ENCODE assay signal across 16 cellular contexts in the genomic region with DNA sequence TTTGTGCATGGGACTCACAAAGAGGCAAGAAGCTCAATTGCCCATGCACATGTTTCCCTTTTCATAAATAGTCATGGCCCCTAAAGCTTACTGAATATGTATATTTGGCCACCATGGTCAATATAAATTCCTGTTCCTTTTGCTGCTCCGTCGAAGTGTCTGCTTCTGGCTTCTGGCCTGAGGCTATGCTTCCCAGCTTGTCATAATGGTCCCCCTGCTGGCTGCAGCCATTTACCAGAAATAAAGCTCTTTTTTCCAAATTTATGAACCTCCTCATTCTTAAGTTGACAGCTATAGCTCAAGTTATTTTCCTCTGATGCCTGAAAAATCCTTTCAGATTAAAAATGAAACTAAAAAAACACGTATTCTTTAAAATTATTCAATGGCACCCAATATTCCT.
A peak's percentile ranks its signal among the peaks of the same experiment; 100 is the strongest.
DNase-seq lines count a peak whose midpoint lies in the region; ATAC-seq and TF ChIP-seq lines count a peak whose summit lies in the region.
"Had no signal": no experiment of that assay in that cellular context is flagged by ENCODE, and none has a peak within 500 bp of the region (broad histone marks: within the 10 kb centered on the region; RNA-seq: fewer than 3 reads in every experiment).

No MANE protein-coding gene starts in this region.

- no peaks in the 10 kb centered on the region for H3K9me3 ChIP-seq in GM23248 (ENCODE audit: low read depth)
- no peaks in the 10 kb centered on the region for H3K9me3 ChIP-seq in Panc1 (ENCODE audit: control insufficient read depth, insufficient read depth, low read depth, low read length)
- no peaks in the 10 kb centered on the region for H3K9me3 ChIP-seq in vagina
- H3K9me3 ChIP-seq: adrenal gland, prostate gland, stomach had no signal

- intact Hi-C loops in Panc1 (cut with micrococcal nuclease; ENCODE audit: unreplicated experiment) (no loop called here), vagina (cut with DNase I) (no loop called here)
- intact Hi-C loops in activated T-helper 1 cell treated with anti-CD3 and anti-CD28 coated beads, Interleukin-12 subunit alpha, Interleukin-12 subunit beta, Interleukin-2, Interleukin-4 antibody, amounts not matched to agents 30 ng/mL and 10 ng/mL and 1 ng/mL, durations not matched to agents 14 hours and 24 hours and 36 hours (cut with micrococcal nuclease), result no loop called here

- H3K27ac ChIP-seq in GM23248, result no peak overlapping the region
- no peak overlapping the region for H3K27ac ChIP-seq in Panc1 (ENCODE audit: low read length)
- no peak overlapping the region for H3K27ac ChIP-seq in vagina
- H3K27ac ChIP-seq: adrenal gland, prostate gland, stomach had no signal

- H3K4me1 ChIP-seq in GM23248 (ENCODE audit: insufficient read depth) (no peaks in the 10 kb centered on the region), Panc1 (ENCODE audit: control insufficient read depth, insufficient read depth, low read length) (no peaks in the 10 kb centered on the region), vagina (no peaks in the 10 kb centered on the region)
- H3K4me1 ChIP-seq: adrenal gland, prostate gland, stomach had no signal

- no peaks in the 10 kb centered on the region for H3K27me3 ChIP-seq in GM23248 (replicated peaks; ENCODE audit: insufficient read depth)
- H3K27me3 ChIP-seq in Panc1 (ENCODE audit: control insufficient read depth, insufficient read depth, low read length), result no peaks in the 10 kb centered on the region
- no peaks in the 10 kb centered on the region for H3K27me3 ChIP-seq in vagina
- H3K27me3 ChIP-seq: adrenal gland, stomach had no signal

- POLR2A ChIA-PET in Panc1 (lab: Charles Lee), result no interaction called here

- TF ChIP-seq CTCF in Panc1 (IDR thresholded peaks at IDR 0.05), result 0 out of 2 replicates have a peak, but pooled peaks have one; percentile 6
- peak; percentile 24 for TF ChIP-seq CTCF in glutamatergic neuron (IDR thresholded peaks at IDR 0.05; ENCODE audit: partially characterized antibody, unreplicated experiment)
- no peak for TF ChIP-seq CTCF in vagina (IDR thresholded peaks at IDR 0.05)

- H3K9ac ChIP-seq in GM23248, result no peak overlapping the region

- H3K9me3 Mint-ChIP-seq in glutamatergic neuron (ENCODE audit: unreplicated experiment), result peaks cover 1% of the 10 kb centered on the region
- peaks cover under 1% of the 10 kb centered on the region for H3K9me3 Mint-ChIP-seq in activated T-helper 1 cell treated with anti-CD3 and anti-CD28 coated beads, Interleukin-12 subunit alpha, Interleukin-12 subunit beta, Interleukin-2, Interleukin-4 antibody, amounts not matched to agents 30 ng/mL and 10 ng/mL and 1 ng/mL, durations not matched to agents 14 hours and 24 hours and 36 hours

- H4K20me1 ChIP-seq in GM23248 (ENCODE audit: insufficient read depth), result no peaks in the 10 kb centered on the region

- CTCF ChIA-PET in Panc1 (lab: Charles Lee), result no interaction called here

- no peak for TF ChIP-seq POLR2A in vagina (IDR thresholded peaks at IDR 0.05)

- 8 to 9% methylated on average over 3 of the region's 3 CpGs for WGBS in GM23248 (ENCODE audit: low coverage in 1 of 2, low lambda C conversion rate in 2 of 2, missing lambda C conversion rate in 2 of 2), 2 experiments

- no peak overlapping the region for H3K4me3 Mint-ChIP-seq in glutamatergic neuron (ENCODE audit: unreplicated experiment)
- H3K4me3 Mint-ChIP-seq in activated T-helper 1 cell treated with anti-CD3 and anti-CD28 coated beads, Interleukin-12 subunit alpha, Interleukin-12 subunit beta, Interleukin-2, Interleukin-4 antibody, amounts not matched to agents 30 ng/mL and 10 ng/mL and 1 ng/mL, durations not matched to agents 14 hours and 24 hours and 36 hours, result no peak overlapping the region
- H3K4me3 Mint-ChIP-seq: activated B cell treated with CpG ODN at 0.5 μM for 24 hours; central memory CD8-positive, alpha-beta T cell; naive B cell had no signal

- peak overlapping the region; percentile 42 for H3K4me2 ChIP-seq in GM23248 (ENCODE audit: unreplicated experiment)

- H3F3A ChIP-seq in GM23248 (ENCODE audit: insufficient read depth), result no peaks in the 10 kb centered on the region

- H3K4me3 ChIP-seq in GM23248 (no peak overlapping the region), Panc1 (ENCODE audit: low read depth in 2 of 2, low read length in 2 of 2) (no peak overlapping the region), vagina (no peak overlapping the region)
- H3K4me3 ChIP-seq: adrenal gland, prostate gland, stomach had no signal

- no peaks in the 10 kb centered on the region for H3K36me3 ChIP-seq in GM23248 (ENCODE audit: low read depth)
- no peaks in the 10 kb centered on the region for H3K36me3 ChIP-seq in Panc1 (ENCODE audit: control insufficient read depth, insufficient read depth, low read length)
- H3K36me3 ChIP-seq in vagina, result no peaks in the 10 kb centered on the region
- H3K36me3 ChIP-seq: adrenal gland, prostate gland, stomach had no signal

- H3K79me2 ChIP-seq in GM23248 (ENCODE audit: insufficient read depth), result no peaks in the 10 kb centered on the region

- no peaks in the 10 kb centered on the region for H3K27me3 Mint-ChIP-seq in glutamatergic neuron (ENCODE audit: unreplicated experiment)
- H3K27me3 Mint-ChIP-seq in activated T-helper 1 cell treated with anti-CD3 and anti-CD28 coated beads, Interleukin-12 subunit alpha, Interleukin-12 subunit beta, Interleukin-2, Interleukin-4 antibody, amounts not matched to agents 30 ng/mL and 10 ng/mL and 1 ng/mL, durations not matched to agents 14 hours and 24 hours and 36 hours (ENCODE audit: insufficient read depth), result no peaks in the 10 kb centered on the region
- H3K27me3 Mint-ChIP-seq: activated B cell treated with CpG ODN at 0.5 μM for 24 hours; central memory CD8-positive, alpha-beta T cell; naive B cell had no signal

- no peaks in the 10 kb centered on the region for H3K9me2 ChIP-seq in GM23248 (ENCODE audit: insufficient read depth)

- H2AFZ ChIP-seq in GM23248, result no peak overlapping the region

- no peak for ATAC-seq in Panc1
- ATAC-seq: left ventricle myocardium superior had no signal

- DNase-seq in COLO829 (ENCODE audit: low spot score) (peak; percentile 3), GM23248 (no peak), Panc1 (ENCODE audit: low read depth, low spot score) (no peak), glutamatergic neuron (peak; percentile 30), vagina (ENCODE audit: extremely low spot score in 2 of 2) (no peak), hepatic stellate cell (ENCODE audit: low spot score) (no peak), superior temporal gyrus (ENCODE audit: extremely low spot score) (no peak)
- DNase-seq in activated T-helper 1 cell treated with anti-CD3 and anti-CD28 coated beads, Interleukin-12 subunit alpha, Interleukin-12 subunit beta, Interleukin-2, Interleukin-4 antibody, amounts not matched to agents 30 ng/mL and 10 ng/mL and 1 ng/mL, durations not matched to agents 14 hours and 24 hours and 36 hours (ENCODE audit: low spot score), result no peak
- DNase-seq: activated B cell treated with CpG ODN at 0.5 μM for 24 hours, adrenal gland, GOT3, left ventricle myocardium superior, naive B cell, stomach had no signal

- H3K4me1 Mint-ChIP-seq in glutamatergic neuron (ENCODE audit: low read depth, unreplicated experiment), result peaks cover 11% of the 10 kb centered on the region
- H3K4me1 Mint-ChIP-seq in activated T-helper 1 cell treated with anti-CD3 and anti-CD28 coated beads, Interleukin-12 subunit alpha, Interleukin-12 subunit beta, Interleukin-2, Interleukin-4 antibody, amounts not matched to agents 30 ng/mL and 10 ng/mL and 1 ng/mL, durations not matched to agents 14 hours and 24 hours and 36 hours (ENCODE audit: low read depth), result no peaks in the 10 kb centered on the region
- H3K4me1 Mint-ChIP-seq: activated B cell treated with CpG ODN at 0.5 μM for 24 hours; central memory CD8-positive, alpha-beta T cell; naive B cell had no signal

- in situ Hi-C loops in GM23248 (cut with MboI) (no loop called here), Panc1 (cut with HindIII; ENCODE audit: low pct_unique_long_range_greater_than_20kb, low sequenced_read_pairs) (no loop called here)

- no peaks in the 10 kb centered on the region for H3K36me3 Mint-ChIP-seq in glutamatergic neuron (ENCODE audit: unreplicated experiment)
- no peaks in the 10 kb centered on the region for H3K36me3 Mint-ChIP-seq in activated T-helper 1 cell treated with anti-CD3 and anti-CD28 coated beads, Interleukin-12 subunit alpha, Interleukin-12 subunit beta, Interleukin-2, Interleukin-4 antibody, amounts not matched to agents 30 ng/mL and 10 ng/mL and 1 ng/mL, durations not matched to agents 14 hours and 24 hours and 36 hours (ENCODE audit: low read depth)
- H3K36me3 Mint-ChIP-seq: naive B cell had no signal

- H3K27ac Mint-ChIP-seq in glutamatergic neuron (ENCODE audit: unreplicated experiment), result no peak overlapping the region
- no peak overlapping the region for H3K27ac Mint-ChIP-seq in activated T-helper 1 cell treated with anti-CD3 and anti-CD28 coated beads, Interleukin-12 subunit alpha, Interleukin-12 subunit beta, Interleukin-2, Interleukin-4 antibody, amounts not matched to agents 30 ng/mL and 10 ng/mL and 1 ng/mL, durations not matched to agents 14 hours and 24 hours and 36 hours
- H3K27ac Mint-ChIP-seq: activated B cell treated with CpG ODN at 0.5 μM for 24 hours had no signal

- BruUV-seq in Panc1 (replicated peaks; lab: Mats Ljungman, UMichigan), result no TSS peak

Comparison
In these comparisons a context has a peak if more than half of its experiments do, and no peak if none do; other contexts are left out.
1. DNase-seq: peak in COLO829 (single experiment) and glutamatergic neuron (single experiment); none in GM23248 (single experiment), Panc1 (single experiment), vagina (0 of 2), hepatic stellate cell (single experiment), superior temporal gyrus (single experiment) and activated T-helper 1 cell treated with anti-CD3 and anti-CD28 coated beads, Interleukin-12 subunit alpha, Interleukin-12 subunit beta, Interleukin-2, Interleukin-4 antibody, amounts not matched to agents 30 ng/mL and 10 ng/mL and 1 ng/mL, durations not matched to agents 14 hours and 24 hours and 36 hours (single experiment).
2. CTCF ChIP-seq: peak in Panc1 (single experiment) and glutamatergic neuron (single experiment); none in vagina (0 of 3).